In genomic region chr17:75764711-75765421, GRCh38 we compare ENCODE assay signal across 8 cellular contexts. TPM values are rescaled to one million over a fixed set of nuclear protein-coding genes. Genes with fewer than 3 reads are reported as not detected.
DNase-seq lines count a peak whose midpoint lies in the region; ATAC-seq and TF ChIP-seq lines count a peak whose summit lies in the region.

GALK1 (minus strand) TSS chr17:75765192; CDS start chr17:75765136, 56 bp downstream.

- peaks cover 0 to 16% (median 2%) of the 10 kb centered on the region in 4 donors for H3K36me3 ChIP-seq in sigmoid colon

- peak; percentile 76 for ATAC-seq in GM21447 (IDR thresholded peaks at IDR 0.05; ENCODE audit: unreplicated experiment)

- DNase-seq in DMS53 (lab: John Stamatoyannopoulos, UW) (peak; percentile 90), Kasumi-1 (lab: John Stamatoyannopoulos, UW) (peak; percentile 81 to 82), T-helper 22 cell (ENCODE audit: low read depth) (peak; percentile 58), astrocyte of the hippocampus (ENCODE audit: low read depth, low spot score) (peak; percentile 81), hypothalamus (lab: John Stamatoyannopoulos, UW) (peak in 46 of 51 donors; percentile 24 to 80 (median 53)), sigmoid colon (peak; percentile 89), NCI-H1694 (lab: John Stamatoyannopoulos, UW) (no peak)

- H3K27me3 ChIP-seq in sigmoid colon, result no peaks in the 10 kb centered on the region

- 0 to 1% methylated on average over 71 of the region's 71 CpGs for WGBS in sigmoid colon, 2 donors

- TF ChIP-seq CTCF in sigmoid colon (IDR thresholded peaks at IDR 0.05), result peak in 3 of 4 experiments; percentile 32 to 50 (median 36)

- peaks cover 0 to 25% (median 17%) of the 10 kb centered on the region in 4 donors for H3K4me1 ChIP-seq in sigmoid colon

- H3K27ac ChIP-seq in sigmoid colon, result peak within 1 kb of the TSS; percentile 78 to 90 (median 88)

- TF ChIP-seq POLR2A in sigmoid colon (IDR thresholded peaks at IDR 0.05), result peak; percentile 22 to 57

- intact Hi-C loops in sigmoid colon (cut with DNase I), result loop anchor here (5.0 kb wide), 1 partner anchor 62 kb away; no protein-coding TSS in a partner anchor

- no peak for TF ChIP-seq EP300 in sigmoid colon (IDR thresholded peaks at IDR 0.05)

- H3K9me3 ChIP-seq in sigmoid colon, result no peaks in the 10 kb centered on the region

- H3K4me3 ChIP-seq in sigmoid colon, result peak within 1 kb of the TSS; percentile 58 to 69 (median 65)

RNA-seq across cellular contexts. Expression of gene GALK1, which starts in this region (rescaled TPM):
- 10 to 100 TPM; 17.2 to 24.6 (median 20.3) TPM for total RNA-seq in sigmoid colon
- 10 to 100 TPM; 14.3 to 28.2 (median 14.4) TPM for polyA plus RNA-seq in sigmoid colon
